ENCODE assay signal across 27 cellular contexts in genomic region chr17:49590874-49591273, GRCh38. TPM values are rescaled to one million over a fixed set of nuclear protein-coding genes. Genes with fewer than 3 reads are reported as not detected.
"Had no signal": no experiment of that assay in that cellular context is flagged by ENCODE, and none has a peak within 500 bp of the region (broad histone marks: within the 10 kb centered on the region; RNA-seq: fewer than 3 reads in every experiment).

No MANE protein-coding gene starts in this region.

- H3K79me2 ChIP-seq: parathyroid adenoma had no signal

- H3K27me3 Mint-ChIP-seq: memory B cell; naive B cell; natural killer cell treated with Interleukin-12 subunit alpha and Interleukin-12 subunit beta and Interleukin-15 and Interleukin-18, amount 100 ng/mL, for 72 hours; progenitor cell of endocrine pancreas had no signal

- FAIRE-seq: endothelial cell of umbilical vein, kidney, urothelium cell line had no signal

- H3K9me3 ChIP-seq: esophagus squamous epithelium, testis, tibial nerve, upper lobe of left lung had no signal

- H3K4me3 ChIP-seq: esophagus squamous epithelium, lung, neural progenitor cell, testis, tibial nerve, upper lobe of left lung had no signal

- H3K36me3 Mint-ChIP-seq: natural killer cell treated with Interleukin-12 subunit alpha and Interleukin-12 subunit beta and Interleukin-15 and Interleukin-18, amount 100 ng/mL, for 72 hours had no signal

- H3K4me1 ChIP-seq: neural progenitor cell, parathyroid adenoma, testis had no signal

- H3K9me3 Mint-ChIP-seq: memory B cell; naive B cell; natural killer cell treated with Interleukin-12 subunit alpha and Interleukin-12 subunit beta and Interleukin-15 and Interleukin-18, amount 100 ng/mL, for 72 hours; neural progenitor cell; stimulated activated effector memory CD8-positive, alpha-beta T cell treated with anti-CD3 and anti-CD28 coated beads, Interleukin-12 subunit alpha, Interleukin-12 subunit beta, amount 100 ng/mL, for 72 hours had no signal

- DNase-seq: cerebellar nuclear complex; cortex of kidney; effector CD4-positive, alpha-beta T cell; esophagus squamous epithelium; foreskin melanocyte; head of caudate nucleus; kidney; naive B cell; stimulated activated CD4-positive, alpha-beta T cell treated with anti-CD3 and anti-CD28 coated beads, Interleukin-2, amount 100 ng/mL, for 24 hours; stimulated activated CD4-positive, alpha-beta T cell treated with anti-CD3 and anti-CD28 coated beads, Interleukin-4, amount 100 ng/mL, for 24 hours; stimulated activated naive CD8-positive, alpha-beta T cell treated with anti-CD3 and anti-CD28 coated beads, Interleukin-15, Interleukin-2, amounts not matched to agents 100 U/mL and 50 U/mL, for 24 hours; substantia nigra; testis; upper lobe of left lung had no signal

- H3K4me1 Mint-ChIP-seq: memory B cell; neural progenitor cell; stimulated activated effector memory CD8-positive, alpha-beta T cell treated with anti-CD3 and anti-CD28 coated beads, Interleukin-12 subunit alpha, Interleukin-12 subunit beta, amount 100 ng/mL, for 72 hours had no signal

- H3K27me3 ChIP-seq: esophagus squamous epithelium, neural progenitor cell, testis, tibial nerve, upper lobe of left lung had no signal

- H3K36me3 ChIP-seq: neural progenitor cell had no signal

- H3K4me3 Mint-ChIP-seq: memory B cell; naive B cell; natural killer cell treated with Interleukin-12 subunit alpha and Interleukin-12 subunit beta and Interleukin-15 and Interleukin-18, amount 100 ng/mL, for 72 hours; neural progenitor cell; stimulated activated effector memory CD8-positive, alpha-beta T cell treated with anti-CD3 and anti-CD28 coated beads, Interleukin-12 subunit alpha, Interleukin-12 subunit beta, amount 100 ng/mL, for 72 hours had no signal

- ATAC-seq: left lobe of liver; natural killer cell treated with Interleukin-12 subunit alpha and Interleukin-12 subunit beta and Interleukin-15 and Interleukin-18, amount 100 ng/mL, for 72 hours; sciatic nerve; stimulated activated effector memory CD8-positive, alpha-beta T cell treated with anti-CD3 and anti-CD28 coated beads, Interleukin-12 subunit alpha, Interleukin-12 subunit beta, amount 100 ng/mL, for 72 hours; stimulated activated naive CD8-positive, alpha-beta T cell treated with anti-CD3 and anti-CD28 coated beads, Interleukin-15, Interleukin-2, amounts not matched to agents 100 U/mL and 50 U/mL, for 24 hours had no signal

- H3K9ac ChIP-seq: neural progenitor cell, parathyroid adenoma had no signal

- H2AFZ ChIP-seq: neural progenitor cell, parathyroid adenoma had no signal

- H3K4me2 ChIP-seq: neural progenitor cell had no signal

- H3K27ac ChIP-seq: esophagus squamous epithelium, neural progenitor cell, parathyroid adenoma, testis, tibial nerve, upper lobe of left lung had no signal

- H3K27ac Mint-ChIP-seq: memory B cell; naive B cell; natural killer cell treated with Interleukin-12 subunit alpha and Interleukin-12 subunit beta and Interleukin-15 and Interleukin-18, amount 100 ng/mL, for 72 hours; neural progenitor cell; progenitor cell of endocrine pancreas; stimulated activated effector memory CD8-positive, alpha-beta T cell treated with anti-CD3 and anti-CD28 coated beads, Interleukin-12 subunit alpha, Interleukin-12 subunit beta, amount 100 ng/mL, for 72 hours had no signal

RNA-seq across cellular contexts. Expression of gene NXPH3, which starts 15.2 kb away (rescaled TPM):
- total RNA-seq: mononuclear cell; natural killer cell treated with Interleukin-12 subunit alpha and Interleukin-12 subunit beta and Interleukin-15 and Interleukin-18, amount 100 ng/mL, for 72 hours had no signal
